In genomic region chr9:112559629-112560413, GRCh38 we compare ENCODE assay signal across 4 cellular contexts.
TF ChIP-seq lines count a peak whose summit lies in the region.

No MANE protein-coding gene starts in this region.

TF ChIP-seq in SK-N-SH, 30 proteins besides CTCF, POLR2A, EP300 and RAD21:
- TF ChIP-seq ELF1 (IDR thresholded peaks at IDR 0.05) (no peak), NFIC (IDR thresholded peaks at IDR 0.05; ENCODE audit: borderline replicate concordance) (no peak), TCF12 (IDR thresholded peaks at IDR 0.05) (no peak), MEF2A (IDR thresholded peaks at IDR 0.05; ENCODE audit: borderline replicate concordance, low read depth) (no peak), RXRA (IDR thresholded peaks at IDR 0.05; ENCODE audit: borderline replicate concordance, low read depth) (no peak), MXI1 (IDR thresholded peaks at IDR 0.05; ENCODE audit: low read depth, low read length) (no peak), TEAD4 (IDR thresholded peaks at IDR 0.05; ENCODE audit: borderline replicate concordance, insufficient read depth) (no peak), NRF1 (IDR thresholded peaks at IDR 0.05; ENCODE audit: low read depth, low read length) (no peak), SMC3 (IDR thresholded peaks at IDR 0.05; ENCODE audit: low read depth, low read length) (no peak), GABPA (IDR thresholded peaks at IDR 0.05; ENCODE audit: low read depth) (no peak), IRF3 (IDR thresholded peaks at IDR 0.05; ENCODE audit: low read depth, low read length) (no peak)
- TF ChIP-seq, protein P1, sequence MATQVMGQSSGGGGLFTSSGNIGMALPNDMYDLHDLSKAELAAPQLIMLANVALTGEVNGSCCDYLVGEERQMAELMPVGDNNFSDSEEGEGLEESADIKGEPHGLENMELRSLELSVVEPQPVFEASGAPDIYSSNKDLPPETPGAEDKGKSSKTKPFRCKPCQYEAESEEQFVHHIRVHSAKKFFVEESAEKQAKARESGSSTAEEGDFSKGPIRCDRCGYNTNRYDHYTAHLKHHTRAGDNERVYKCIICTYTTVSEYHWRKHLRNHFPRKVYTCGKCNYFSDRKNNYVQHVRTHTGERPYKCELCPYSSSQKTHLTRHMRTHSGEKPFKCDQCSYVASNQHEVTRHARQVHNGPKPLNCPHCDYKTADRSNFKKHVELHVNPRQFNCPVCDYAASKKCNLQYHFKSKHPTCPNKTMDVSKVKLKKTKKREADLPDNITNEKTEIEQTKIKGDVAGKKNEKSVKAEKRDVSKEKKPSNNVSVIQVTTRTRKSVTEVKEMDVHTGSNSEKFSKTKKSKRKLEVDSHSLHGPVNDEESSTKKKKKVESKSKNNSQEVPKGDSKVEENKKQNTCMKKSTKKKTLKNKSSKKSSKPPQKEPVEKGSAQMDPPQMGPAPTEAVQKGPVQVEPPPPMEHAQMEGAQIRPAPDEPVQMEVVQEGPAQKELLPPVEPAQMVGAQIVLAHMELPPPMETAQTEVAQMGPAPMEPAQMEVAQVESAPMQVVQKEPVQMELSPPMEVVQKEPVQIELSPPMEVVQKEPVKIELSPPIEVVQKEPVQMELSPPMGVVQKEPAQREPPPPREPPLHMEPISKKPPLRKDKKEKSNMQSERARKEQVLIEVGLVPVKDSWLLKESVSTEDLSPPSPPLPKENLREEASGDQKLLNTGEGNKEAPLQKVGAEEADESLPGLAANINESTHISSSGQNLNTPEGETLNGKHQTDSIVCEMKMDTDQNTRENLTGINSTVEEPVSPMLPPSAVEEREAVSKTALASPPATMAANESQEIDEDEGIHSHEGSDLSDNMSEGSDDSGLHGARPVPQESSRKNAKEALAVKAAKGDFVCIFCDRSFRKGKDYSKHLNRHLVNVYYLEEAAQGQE (IDR thresholded peaks at IDR 0.05; ENCODE audit: low read depth, low read length) = no peak
TF ChIP-seq in SK-N-SH: peak in this region for 0.

TF ChIP-seq in SK-N-SH treated with all-trans-retinoic acid at 6 μM for 48 hours, 23 proteins besides CTCF, POLR2A, EP300 and RAD21 (continues in another document):
- TF ChIP-seq, protein P2, sequence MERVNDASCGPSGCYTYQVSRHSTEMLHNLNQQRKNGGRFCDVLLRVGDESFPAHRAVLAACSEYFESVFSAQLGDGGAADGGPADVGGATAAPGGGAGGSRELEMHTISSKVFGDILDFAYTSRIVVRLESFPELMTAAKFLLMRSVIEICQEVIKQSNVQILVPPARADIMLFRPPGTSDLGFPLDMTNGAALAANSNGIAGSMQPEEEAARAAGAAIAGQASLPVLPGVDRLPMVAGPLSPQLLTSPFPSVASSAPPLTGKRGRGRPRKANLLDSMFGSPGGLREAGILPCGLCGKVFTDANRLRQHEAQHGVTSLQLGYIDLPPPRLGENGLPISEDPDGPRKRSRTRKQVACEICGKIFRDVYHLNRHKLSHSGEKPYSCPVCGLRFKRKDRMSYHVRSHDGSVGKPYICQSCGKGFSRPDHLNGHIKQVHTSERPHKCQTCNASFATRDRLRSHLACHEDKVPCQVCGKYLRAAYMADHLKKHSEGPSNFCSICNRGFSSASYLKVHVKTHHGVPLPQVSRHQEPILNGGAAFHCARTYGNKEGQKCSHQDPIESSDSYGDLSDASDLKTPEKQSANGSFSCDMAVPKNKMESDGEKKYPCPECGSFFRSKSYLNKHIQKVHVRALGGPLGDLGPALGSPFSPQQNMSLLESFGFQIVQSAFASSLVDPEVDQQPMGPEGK (CRISPR knock-in tag; IDR thresholded peaks at IDR 0.05; ENCODE audit: borderline replicate concordance) = no peak
- TF ChIP-seq SNAI2 (CRISPR knock-in tag; IDR thresholded peaks at IDR 0.05) (no peak), OSR1 (CRISPR knock-in tag; IDR thresholded peaks at IDR 0.05) (no peak), PPARA (CRISPR knock-in tag; IDR thresholded peaks at IDR 0.05; ENCODE audit: borderline replicate concordance) (no peak), ZC3H10 (CRISPR knock-in tag; IDR thresholded peaks at IDR 0.05) (no peak), BACH2 (CRISPR knock-in tag; IDR thresholded peaks at IDR 0.05; ENCODE audit: borderline replicate concordance) (no peak), ESRRG (CRISPR knock-in tag; IDR thresholded peaks at IDR 0.05) (no peak), POU6F1 (CRISPR knock-in tag; IDR thresholded peaks at IDR 0.05; ENCODE audit: borderline replicate concordance, low read depth) (no peak), ZFP3 (CRISPR knock-in tag; IDR thresholded peaks at IDR 0.05) (no peak)
- TF ChIP-seq, protein P3, sequence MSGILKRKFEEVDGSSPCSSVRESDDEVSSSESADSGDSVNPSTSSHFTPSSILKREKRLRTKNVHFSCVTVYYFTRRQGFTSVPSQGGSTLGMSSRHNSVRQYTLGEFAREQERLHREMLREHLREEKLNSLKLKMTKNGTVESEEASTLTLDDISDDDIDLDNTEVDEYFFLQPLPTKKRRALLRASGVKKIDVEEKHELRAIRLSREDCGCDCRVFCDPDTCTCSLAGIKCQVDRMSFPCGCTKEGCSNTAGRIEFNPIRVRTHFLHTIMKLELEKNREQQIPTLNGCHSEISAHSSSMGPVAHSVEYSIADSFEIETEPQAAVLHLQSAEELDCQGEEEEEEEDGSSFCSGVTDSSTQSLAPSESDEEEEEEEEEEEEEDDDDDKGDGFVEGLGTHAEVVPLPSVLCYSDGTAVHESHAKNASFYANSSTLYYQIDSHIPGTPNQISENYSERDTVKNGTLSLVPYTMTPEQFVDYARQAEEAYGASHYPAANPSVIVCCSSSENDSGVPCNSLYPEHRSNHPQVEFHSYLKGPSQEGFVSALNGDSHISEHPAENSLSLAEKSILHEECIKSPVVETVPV (CRISPR knock-in tag; IDR thresholded peaks at IDR 0.05) = no peak

TF ChIP-seq in H1, 55 proteins besides CTCF, POLR2A, EP300 and RAD21:
- no peak for TF ChIP-seq SRF (IDR thresholded peaks at IDR 0.05; ENCODE audit: low read depth, low read length)
- TF ChIP-seq KDM4A (IDR thresholded peaks at IDR 0.05; ENCODE audit: low read depth, low read length, severe bottlenecking) = no peak
- TF ChIP-seq CBX5 (IDR thresholded peaks at IDR 0.05; ENCODE audit: low read depth, low read length) = no peak
- TF ChIP-seq SIN3A (conservative IDR thresholded peaks at IDR 0.05 in 1 of 2, IDR thresholded peaks at IDR 0.05 in 1 of 2; ENCODE audit: low read depth in 1 of 2, low read length in 2 of 2) = no peak
- no peak for TF ChIP-seq CBX8 (IDR thresholded peaks at IDR 0.05; ENCODE audit: borderline replicate concordance, low read depth, low read length)
- TF ChIP-seq NANOG (IDR thresholded peaks at IDR 0.05; ENCODE audit: insufficient read depth, low read depth, low read length, poor library complexity, severe bottlenecking) = no peak
- no peak for TF ChIP-seq RXRA (IDR thresholded peaks at IDR 0.05; ENCODE audit: insufficient read depth, low read depth, low read length)
- no peak for TF ChIP-seq EGR1 (IDR thresholded peaks at IDR 0.05; ENCODE audit: borderline replicate concordance, low read depth, low read length)
- TF ChIP-seq SP1 (IDR thresholded peaks at IDR 0.05; ENCODE audit: low read depth, low read length) = no peak
- TF ChIP-seq, protein P4, sequence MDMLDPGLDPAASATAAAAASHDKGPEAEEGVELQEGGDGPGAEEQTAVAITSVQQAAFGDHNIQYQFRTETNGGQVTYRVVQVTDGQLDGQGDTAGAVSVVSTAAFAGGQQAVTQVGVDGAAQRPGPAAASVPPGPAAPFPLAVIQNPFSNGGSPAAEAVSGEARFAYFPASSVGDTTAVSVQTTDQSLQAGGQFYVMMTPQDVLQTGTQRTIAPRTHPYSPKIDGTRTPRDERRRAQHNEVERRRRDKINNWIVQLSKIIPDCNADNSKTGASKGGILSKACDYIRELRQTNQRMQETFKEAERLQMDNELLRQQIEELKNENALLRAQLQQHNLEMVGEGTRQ (IDR thresholded peaks at IDR 0.05; ENCODE audit: low read length) = no peak
- no peak for TF ChIP-seq GABPA (IDR thresholded peaks at IDR 0.05; ENCODE audit: borderline replicate concordance, insufficient read depth, low read length)
- TF ChIP-seq SP4 (IDR thresholded peaks at IDR 0.05; ENCODE audit: low read length) = no peak
- no peak for TF ChIP-seq SP2 (IDR thresholded peaks at IDR 0.05; ENCODE audit: low read length)
- TF ChIP-seq SIX5 (IDR thresholded peaks at IDR 0.05; ENCODE audit: low read depth, low read length) = no peak

TF ChIP-seq in HepG2, 621 proteins besides CTCF, POLR2A, EP300 and RAD21:
- no peak for TF ChIP-seq ZNF768 (CRISPR knock-in tag; IDR thresholded peaks at IDR 0.05)
- TF ChIP-seq PHB2 (IDR thresholded peaks at IDR 0.05; ENCODE audit: partially characterized antibody) = no peak
- no peak for TF ChIP-seq ZNF225 (CRISPR knock-in tag; IDR thresholded peaks at IDR 0.05)
- no peak for TF ChIP-seq ZNF44 (CRISPR knock-in tag; IDR thresholded peaks at IDR 0.05)
- no peak for TF ChIP-seq SCMH1 (CRISPR knock-in tag; IDR thresholded peaks at IDR 0.05; ENCODE audit: borderline replicate concordance)
- TF ChIP-seq TFDP2 (CRISPR knock-in tag; IDR thresholded peaks at IDR 0.05) = no peak
- no peak for TF ChIP-seq HNRNPH1 (optimal IDR thresholded peaks at IDR 0.05; ENCODE audit: low read depth, low read length)
- no peak for TF ChIP-seq SKI (IDR thresholded peaks at IDR 0.05; ENCODE audit: partially characterized antibody)
- no peak for TF ChIP-seq GPBP1L1 (CRISPR knock-in tag; IDR thresholded peaks at IDR 0.05)
- TF ChIP-seq THYN1 (CRISPR knock-in tag; IDR thresholded peaks at IDR 0.05; ENCODE audit: borderline replicate concordance, low read depth) = no peak
- no peak for TF ChIP-seq POLR2AphosphoS5 (IDR thresholded peaks at IDR 0.05; ENCODE audit: low read depth, low read length)
- TF ChIP-seq CBX1 (IDR thresholded peaks at IDR 0.05; ENCODE audit: low read depth) = no peak
- TF ChIP-seq, protein P5, sequence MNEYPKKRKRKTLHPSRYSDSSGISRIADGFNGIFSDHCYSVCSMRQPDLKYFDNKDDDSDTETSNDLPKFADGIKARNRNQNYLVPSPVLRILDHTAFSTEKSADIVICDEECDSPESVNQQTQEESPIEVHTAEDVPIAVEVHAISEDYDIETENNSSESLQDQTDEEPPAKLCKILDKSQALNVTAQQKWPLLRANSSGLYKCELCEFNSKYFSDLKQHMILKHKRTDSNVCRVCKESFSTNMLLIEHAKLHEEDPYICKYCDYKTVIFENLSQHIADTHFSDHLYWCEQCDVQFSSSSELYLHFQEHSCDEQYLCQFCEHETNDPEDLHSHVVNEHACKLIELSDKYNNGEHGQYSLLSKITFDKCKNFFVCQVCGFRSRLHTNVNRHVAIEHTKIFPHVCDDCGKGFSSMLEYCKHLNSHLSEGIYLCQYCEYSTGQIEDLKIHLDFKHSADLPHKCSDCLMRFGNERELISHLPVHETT (CRISPR knock-in tag; conservative IDR thresholded peaks at IDR 0.05) = no peak
- no peak for TF ChIP-seq TCF7L2 (IDR thresholded peaks at IDR 0.05; ENCODE audit: low read depth, low read length)
- no peak for TF ChIP-seq ZNF260 (CRISPR knock-in tag; IDR thresholded peaks at IDR 0.05; ENCODE audit: borderline replicate concordance, low read depth)
- TF ChIP-seq ZNF816 (CRISPR knock-in tag; IDR thresholded peaks at IDR 0.05; ENCODE audit: borderline replicate concordance) = no peak
- no peak for TF ChIP-seq HOXD1 (CRISPR knock-in tag; IDR thresholded peaks at IDR 0.05)
